8 cellular contexts compared by ENCODE assay signal in genomic region chr6:125512621-125513020, GRCh38.
DNase-seq lines count a peak whose midpoint lies in the region; ATAC-seq, FAIRE-seq and TF ChIP-seq lines count a peak whose summit lies in the region.

No MANE protein-coding gene starts in this region.

- no peaks in the 10 kb centered on the region for H3K36me3 Mint-ChIP-seq in activated naive CD8-positive, alpha-beta T cell treated with anti-CD3 and anti-CD28 coated beads, Interleukin-2, amount 50 U/mL, for 24 hours (ENCODE audit: low read depth)

- DNase-seq in COLO829 (ENCODE audit: low spot score): peak; percentile 18
- DNase-seq in cardiac fibroblast (ENCODE audit: low read depth in 2 of 2): peak in 1 of 2 donors; percentile 11
- DNase-seq in NCI-H2227 treated with DMSO at 0.1 percent for 48 hours (lab: John Stamatoyannopoulos, UW): no peak
- no peak for DNase-seq in frontal cortex (ENCODE audit: low spot score in 2 of 2)
- no peak for DNase-seq in activated naive CD8-positive, alpha-beta T cell treated with anti-CD3 and anti-CD28 coated beads, Interleukin-2, amount 50 U/mL, for 24 hours
- DNase-seq in caudate nucleus (lab: John Stamatoyannopoulos, UW): no peak

- H3K4me3 Mint-ChIP-seq in activated naive CD8-positive, alpha-beta T cell treated with anti-CD3 and anti-CD28 coated beads, Interleukin-2, amount 50 U/mL, for 24 hours: no peak overlapping the region

- FAIRE-seq in frontal cortex (lab: Jason Lieb, UNC): no peak

- H3K9me3 Mint-ChIP-seq in activated naive CD8-positive, alpha-beta T cell treated with anti-CD3 and anti-CD28 coated beads, Interleukin-2, amount 50 U/mL, for 24 hours: peaks cover 5% of the 10 kb centered on the region

- H3K27me3 Mint-ChIP-seq in activated naive CD8-positive, alpha-beta T cell treated with anti-CD3 and anti-CD28 coated beads, Interleukin-2, amount 50 U/mL, for 24 hours: peaks cover 4% of the 10 kb centered on the region

- H3K27ac ChIP-seq in caudate nucleus (ENCODE audit: low read depth, low read length): no peak overlapping the region

- ATAC-seq in GM19043 (IDR thresholded peaks at IDR 0.05; ENCODE audit: low read depth, unreplicated experiment) (peak; percentile 65), HG03280 (IDR thresholded peaks at IDR 0.05; ENCODE audit: unreplicated experiment) (peak; percentile 73)
- no peak for ATAC-seq in activated naive CD8-positive, alpha-beta T cell treated with anti-CD3 and anti-CD28 coated beads, Interleukin-2, amount 50 U/mL, for 24 hours

- H3K4me1 Mint-ChIP-seq in activated naive CD8-positive, alpha-beta T cell treated with anti-CD3 and anti-CD28 coated beads, Interleukin-2, amount 50 U/mL, for 24 hours: no peaks in the 10 kb centered on the region

- no peak overlapping the region for H3K4me3 ChIP-seq in cardiac fibroblast (replicated peaks in 1 of 2; ENCODE audit: low read depth in 2 of 2, low read length in 2 of 2)

- H3K27ac Mint-ChIP-seq in activated naive CD8-positive, alpha-beta T cell treated with anti-CD3 and anti-CD28 coated beads, Interleukin-2, amount 50 U/mL, for 24 hours: no peak overlapping the region

- TF ChIP-seq CTCF in cardiac fibroblast (IDR thresholded peaks at IDR 0.05; ENCODE audit: low read depth, low read length): peak; percentile 44
